8 cellular contexts compared by ENCODE assay signal in the genomic region with DNA sequence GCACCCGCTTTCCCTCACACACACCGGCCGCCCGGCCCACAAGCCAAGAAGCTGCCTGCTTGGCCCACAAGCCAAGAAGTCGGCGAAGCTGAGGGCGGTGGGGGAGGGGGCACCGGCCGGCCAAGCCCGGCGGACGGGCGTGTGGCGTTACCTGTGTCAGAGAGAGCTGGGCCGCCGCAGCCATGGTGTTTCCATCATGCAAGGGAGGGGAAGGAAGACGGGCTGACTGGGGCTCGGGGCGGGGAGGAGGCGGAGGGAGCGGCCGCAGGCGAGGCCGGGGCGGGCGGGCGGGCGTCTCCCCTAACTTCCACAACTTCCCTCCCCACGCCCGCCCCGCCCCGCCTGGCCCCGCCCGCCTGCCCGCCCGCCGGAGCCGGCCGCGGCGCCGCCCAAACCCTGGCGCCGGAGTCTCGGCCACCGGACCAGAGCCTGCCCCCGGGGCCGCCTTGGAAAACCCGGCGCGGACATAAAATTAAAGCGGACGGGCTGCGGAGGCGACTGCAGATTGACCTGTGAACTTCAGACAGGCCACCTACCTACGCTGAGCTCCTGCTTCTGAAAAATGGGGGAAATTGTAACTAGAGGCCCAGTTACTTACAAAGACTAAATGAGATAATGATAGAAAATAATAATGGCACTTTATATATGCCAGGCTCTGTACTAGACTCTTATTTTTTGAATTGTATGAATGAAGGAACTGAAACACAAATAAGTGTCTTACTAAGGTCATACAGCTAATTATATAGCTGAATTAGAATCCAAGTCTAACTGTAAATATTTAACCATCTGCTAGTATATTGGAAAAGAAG. TPM values are rescaled to one million over a fixed set of nuclear protein-coding genes. Genes with fewer than 3 reads are reported as not detected.
DNase-seq lines count a peak whose midpoint lies in the region; ATAC-seq and TF ChIP-seq lines count a peak whose summit lies in the region.

A gene (minus strand): TSS at position 219 of the 809 bp plus-strand sequence. CDS start 35 bp downstream, at position 184.

- H3K4me2 ChIP-seq in fibroblast of lung (ENCODE audit: extremely low read depth, insufficient read depth, low read length) = peak within 1 kb of the TSS; percentile 96

- peak within 1 kb of the TSS; percentile 93 for H3K4me3 Mint-ChIP-seq in activated T-helper 2 cell treated with anti-CD3 and anti-CD28 coated beads, Interferon-gamma antibody, Interleukin-2, Interleukin-4, amounts not matched to agents 10 μg/mL and 5 μg/mL and 100 μg/mL, durations not matched to agents 14 hours and 24 hours and 36 hours (ENCODE audit: low read depth)
- peak within 1 kb of the TSS; percentile 89 to 97 (median 94) for H3K4me3 Mint-ChIP-seq in naive thymus-derived CD4-positive, alpha-beta T cell
- peak within 1 kb of the TSS; percentile 97 for H3K4me3 Mint-ChIP-seq in stimulated activated memory B cell treated with anti-CD40 and anti-IgM and Interleukin-4, amounts not matched to agents 10 μg/mL and 1 μg/mL and 100 μg/mL, for 72 hours

- no peaks in the 10 kb centered on the region for H3K36me3 ChIP-seq in fibroblast of lung (ENCODE audit: control insufficient read depth, insufficient read depth, low read length)
- no peaks in the 10 kb centered on the region for H3K36me3 ChIP-seq in naive thymus-derived CD4-positive, alpha-beta T cell (ENCODE audit: control insufficient read depth in 2 of 3, insufficient read depth in 3 of 3, low read length in 3 of 3)

- TF ChIP-seq EP300 in Ishikawa (IDR thresholded peaks at IDR 0.05; ENCODE audit: borderline replicate concordance) = peak; percentile 36; the same call in 1 of the 2 replicates

- no peaks in the 10 kb centered on the region for H3K9me3 Mint-ChIP-seq in activated T-helper 2 cell treated with anti-CD3 and anti-CD28 coated beads, Interferon-gamma antibody, Interleukin-2, Interleukin-4, amounts not matched to agents 10 μg/mL and 5 μg/mL and 100 μg/mL, durations not matched to agents 14 hours and 24 hours and 36 hours
- H3K9me3 Mint-ChIP-seq in naive thymus-derived CD4-positive, alpha-beta T cell = no peaks in the 10 kb centered on the region
- H3K9me3 Mint-ChIP-seq in stimulated activated memory B cell treated with anti-CD40 and anti-IgM and Interleukin-4, amounts not matched to agents 10 μg/mL and 1 μg/mL and 100 μg/mL, for 72 hours = no peaks in the 10 kb centered on the region

- intact Hi-C loops in activated T-helper 2 cell treated with anti-CD3 and anti-CD28 coated beads, Interferon-gamma antibody, Interleukin-2, Interleukin-4, amounts not matched to agents 10 μg/mL and 5 μg/mL and 100 μg/mL, durations not matched to agents 14 hours and 24 hours and 36 hours (cut with micrococcal nuclease) = loop anchor here (1.0 to 10.0 kb wide), 4 partner anchors 14 to 554 kb away; a partner anchor contains a TSS
- intact Hi-C loops in naive thymus-derived CD4-positive, alpha-beta T cell (cut with micrococcal nuclease) = loop anchor here (1.0 to 5.0 kb wide), 11 partner anchors 50 to 848 kb away; a partner anchor contains a TSS

- no peaks in the 10 kb centered on the region for H4K20me1 ChIP-seq in fibroblast of lung (ENCODE audit: control insufficient read depth, extremely low read depth, insufficient read depth, low read length)

- no peaks in the 10 kb centered on the region for H3K27me3 ChIP-seq in fibroblast of lung (ENCODE audit: control insufficient read depth, insufficient read depth, low read length)
- H3K27me3 ChIP-seq in naive thymus-derived CD4-positive, alpha-beta T cell (ENCODE audit: control insufficient read depth in 2 of 2, insufficient read depth in 2 of 2, low read length in 2 of 2) = no peaks in the 10 kb centered on the region

- peaks cover 8% of the 10 kb centered on the region for H3K36me3 Mint-ChIP-seq in activated T-helper 2 cell treated with anti-CD3 and anti-CD28 coated beads, Interferon-gamma antibody, Interleukin-2, Interleukin-4, amounts not matched to agents 10 μg/mL and 5 μg/mL and 100 μg/mL, durations not matched to agents 14 hours and 24 hours and 36 hours (ENCODE audit: low read depth)
- peaks cover 0 to 5% (median 0%) of the 10 kb centered on the region in 5 donors for H3K36me3 Mint-ChIP-seq in naive thymus-derived CD4-positive, alpha-beta T cell
- H3K36me3 Mint-ChIP-seq in stimulated activated memory B cell treated with anti-CD40 and anti-IgM and Interleukin-4, amounts not matched to agents 10 μg/mL and 1 μg/mL and 100 μg/mL, for 72 hours = peaks cover 7% of the 10 kb centered on the region

- no peak for TF ChIP-seq RAD21 in Ishikawa (IDR thresholded peaks at IDR 0.05; ENCODE audit: low read depth)

- DNase-seq in DMS114 treated with DMSO at 0.1 percent for 48 hours (lab: John Stamatoyannopoulos, UW; ENCODE audit: unreplicated experiment) (peak; percentile 82), RWPE1 (ENCODE audit: low spot score) (peak; percentile 87), fibroblast of lung (ENCODE audit: low read depth in 2 of 2) (peak; percentile 75 to 77)
- peak; percentile 83 for DNase-seq in activated T-helper 2 cell treated with anti-CD3 and anti-CD28 coated beads, Interferon-gamma antibody, Interleukin-2, Interleukin-4, amounts not matched to agents 10 μg/mL and 5 μg/mL and 100 μg/mL, durations not matched to agents 14 hours and 24 hours and 36 hours (ENCODE audit: low spot score)
- peak; percentile 62 to 90 (median 77) for DNase-seq in naive thymus-derived CD4-positive, alpha-beta T cell

- CTCF ChIA-PET in RWPE1 (lab: Yijun Ruan, JAX) = interaction anchor here (0.6 kb wide), 2 partner anchors 10 to 30 kb away, joined by 4 read pairs; no protein-coding TSS in a partner anchor
- CTCF ChIA-PET in naive thymus-derived CD4-positive, alpha-beta T cell (lab: Charles Lee) = interaction anchor here (0.6 kb wide), 1 partner anchor 216 kb away, joined by 4 read pairs; no protein-coding TSS in a partner anchor

- H3K4me1 ChIP-seq in fibroblast of lung (ENCODE audit: control insufficient read depth, extremely low read depth, insufficient read depth, low read length) = peaks cover 4% of the 10 kb centered on the region
- peaks cover 31 to 34% of the 10 kb centered on the region in 2 donors for H3K4me1 ChIP-seq in naive thymus-derived CD4-positive, alpha-beta T cell (ENCODE audit: control insufficient read depth in 2 of 2, insufficient read depth in 2 of 2, low read length in 2 of 2)

- peak within 1 kb of the TSS; percentile 88 for H3K27ac Mint-ChIP-seq in activated T-helper 2 cell treated with anti-CD3 and anti-CD28 coated beads, Interferon-gamma antibody, Interleukin-2, Interleukin-4, amounts not matched to agents 10 μg/mL and 5 μg/mL and 100 μg/mL, durations not matched to agents 14 hours and 24 hours and 36 hours
- H3K27ac Mint-ChIP-seq in naive thymus-derived CD4-positive, alpha-beta T cell = peak within 1 kb of the TSS; percentile 86 to 95 (median 90)
- H3K27ac Mint-ChIP-seq in stimulated activated memory B cell treated with anti-CD40 and anti-IgM and Interleukin-4, amounts not matched to agents 10 μg/mL and 1 μg/mL and 100 μg/mL, for 72 hours = peak within 1 kb of the TSS; percentile 94

- no peaks in the 10 kb centered on the region for H3K27me3 Mint-ChIP-seq in activated T-helper 2 cell treated with anti-CD3 and anti-CD28 coated beads, Interferon-gamma antibody, Interleukin-2, Interleukin-4, amounts not matched to agents 10 μg/mL and 5 μg/mL and 100 μg/mL, durations not matched to agents 14 hours and 24 hours and 36 hours (ENCODE audit: low read depth)
- no peaks in the 10 kb centered on the region for H3K27me3 Mint-ChIP-seq in naive thymus-derived CD4-positive, alpha-beta T cell
- H3K27me3 Mint-ChIP-seq in stimulated activated memory B cell treated with anti-CD40 and anti-IgM and Interleukin-4, amounts not matched to agents 10 μg/mL and 1 μg/mL and 100 μg/mL, for 72 hours = no peaks in the 10 kb centered on the region

- H3K4me1 Mint-ChIP-seq in activated T-helper 2 cell treated with anti-CD3 and anti-CD28 coated beads, Interferon-gamma antibody, Interleukin-2, Interleukin-4, amounts not matched to agents 10 μg/mL and 5 μg/mL and 100 μg/mL, durations not matched to agents 14 hours and 24 hours and 36 hours (ENCODE audit: low read depth) = peaks cover 51% of the 10 kb centered on the region
- peaks cover 46 to 58% (median 55%) of the 10 kb centered on the region in 7 donors for H3K4me1 Mint-ChIP-seq in naive thymus-derived CD4-positive, alpha-beta T cell
- peaks cover 56% of the 10 kb centered on the region for H3K4me1 Mint-ChIP-seq in stimulated activated memory B cell treated with anti-CD40 and anti-IgM and Interleukin-4, amounts not matched to agents 10 μg/mL and 1 μg/mL and 100 μg/mL, for 72 hours

- POLR2A ChIA-PET in RWPE1 (lab: Yijun Ruan, JAX; ENCODE audit: low non-redundant PET) = interaction anchor here (0.7 kb wide), 1 partner anchor 359 kb away, joined by 3 read pairs; a partner anchor contains a TSS
- POLR2A ChIA-PET in naive thymus-derived CD4-positive, alpha-beta T cell (lab: Charles Lee) = interaction anchor here (0.6 to 1.7 kb wide), 4 partner anchors 10 to 360 kb away, joined by 3 to 8 read pairs (median 5); no protein-coding TSS in a partner anchor

- peak; percentile 45 for ATAC-seq in GM21526 (IDR thresholded peaks at IDR 0.05; ENCODE audit: low FRiP score, unreplicated experiment)
- peak; percentile 86 for ATAC-seq in naive thymus-derived CD4-positive, alpha-beta T cell
- peak; percentile 89 for ATAC-seq in stimulated activated memory B cell treated with anti-CD40 and anti-IgM and Interleukin-4, amounts not matched to agents 10 μg/mL and 1 μg/mL and 100 μg/mL, for 72 hours

- peak within 1 kb of the TSS; percentile 79 for H3K9ac ChIP-seq in fibroblast of lung (ENCODE audit: insufficient read depth, low read length)

- H3K9me3 ChIP-seq in fibroblast of lung (ENCODE audit: control insufficient read depth, insufficient read depth, low read depth, low read length) = no peaks in the 10 kb centered on the region
- H3K9me3 ChIP-seq in naive thymus-derived CD4-positive, alpha-beta T cell (ENCODE audit: control insufficient read depth in 2 of 3, low read length in 3 of 3) = no peaks in the 10 kb centered on the region

- peak within 1 kb of the TSS; percentile 82 to 89 (median 86) for H3K4me3 ChIP-seq in fibroblast of lung (replicated peaks in 1 of 4; ENCODE audit: control extremely low read depth in 1 of 4, insufficient read depth in 1 of 4, low read depth in 3 of 4, low read length in 4 of 4)
- peak within 1 kb of the TSS; percentile 87 for H3K4me3 ChIP-seq in naive thymus-derived CD4-positive, alpha-beta T cell (ENCODE audit: low read length)

- no peak for TF ChIP-seq CTCF in RWPE1 (conservative IDR thresholded peaks at IDR 0.05; ENCODE audit: low read depth)
- no peak for TF ChIP-seq CTCF in fibroblast of lung (conservative IDR thresholded peaks at IDR 0.05 in 1 of 2, IDR thresholded peaks at IDR 0.05 in 1 of 2; ENCODE audit: low read depth in 1 of 2, low read length in 2 of 2)

- H3K27ac ChIP-seq in RWPE1 (peak within 1 kb of the TSS; percentile 91), fibroblast of lung (ENCODE audit: insufficient read depth, low read length) (peak within 1 kb of the TSS; percentile 67)
- H3K27ac ChIP-seq in naive thymus-derived CD4-positive, alpha-beta T cell (ENCODE audit: low read depth, low read length) = peak within 1 kb of the TSS; percentile 66

- H2AFZ ChIP-seq in fibroblast of lung (ENCODE audit: low read length) = peak within 1 kb of the TSS; percentile 75

- H3K79me2 ChIP-seq in fibroblast of lung (ENCODE audit: control insufficient read depth, insufficient read depth, low read length) = peaks cover 43% of the 10 kb centered on the region

RNA-seq across cellular contexts. Expression of the gene that starts here (rescaled TPM):
- total RNA-seq in activated T-helper 2 cell treated with anti-CD3 and anti-CD28 coated beads, Interferon-gamma antibody, Interleukin-2, Interleukin-4, amounts not matched to agents 10 μg/mL and 5 μg/mL and 100 μg/mL, durations not matched to agents 14 hours and 24 hours and 36 hours = 50.1 and 54.1 TPM in 2 replicates
- 63.9 and 75.5 TPM in 2 replicates for total RNA-seq in fibroblast of lung
- polyA plus RNA-seq in fibroblast of lung = 50.1 and 67.7 TPM in 2 replicates
- polyA plus RNA-seq in fibroblast of lung (2012) = 22.3 and 29.1 TPM in 2 replicates
- polyA minus RNA-seq in fibroblast of lung (ENCODE audit: low replicate concordance) = 8.3 and 11.0 TPM in 2 replicates
- 10 to 100 TPM; 44.8 to 79.9 (median 53.5) TPM for total RNA-seq in naive thymus-derived CD4-positive, alpha-beta T cell
- polyA plus RNA-seq in naive thymus-derived CD4-positive, alpha-beta T cell = 10 to 100 TPM; 32.3 to 37.2 TPM

Comparison
In these comparisons a context has a peak if more than half of its experiments do, and no peak if none do; other contexts are left out.
1. Peak in every context shown above with its lines: DNase-seq, ATAC-seq, H3K4me3 ChIP-seq and H3K27ac ChIP-seq.